In genomic region chr9:137672907-137673791, GRCh38 we compare ENCODE assay signal across 8 cellular contexts.
A peak's percentile ranks its signal among the peaks of the same experiment; 100 is the strongest.
DNase-seq lines count a peak whose midpoint lies in the region; ATAC-seq and TF ChIP-seq lines count a peak whose summit lies in the region.

No MANE protein-coding gene starts in this region.

- H3K27me3 Mint-ChIP-seq in nephron progenitor cell (ENCODE audit: low read depth, poor library complexity) = no peaks in the 10 kb centered on the region

- peak; percentile 87 for TF ChIP-seq CTCF in nephron progenitor cell (IDR thresholded peaks at IDR 0.05)

- peak; percentile 52 for ATAC-seq in GM18502 (IDR thresholded peaks at IDR 0.05; ENCODE audit: poor library complexity, unreplicated experiment)
- peak; percentile 80 for ATAC-seq in HG03108 (IDR thresholded peaks at IDR 0.05; ENCODE audit: unreplicated experiment)
- ATAC-seq in HG02870 (IDR thresholded peaks at IDR 0.05; ENCODE audit: unreplicated experiment) = no peak

- peak overlapping the region; percentile 88 for H3K27ac Mint-ChIP-seq in nephron progenitor cell

- H3K4me1 Mint-ChIP-seq in nephron progenitor cell = peaks cover 83% of the 10 kb centered on the region

- H3K9me3 Mint-ChIP-seq in nephron progenitor cell = no peaks in the 10 kb centered on the region

- H3K36me3 Mint-ChIP-seq in nephron progenitor cell (ENCODE audit: low read depth) = peaks cover 44% of the 10 kb centered on the region

- DNase-seq in Ammon's horn (ENCODE audit: low spot score) (peak; percentile 80), NCI-H2196 treated with DMSO at 0.1 percent for 48 hours (lab: John Stamatoyannopoulos, UW; ENCODE audit: unreplicated experiment) (peak; percentile 64), fibroblast of gingiva (ENCODE audit: low read depth) (peak; percentile 68), nephron progenitor cell (no peak)
- peak; percentile 27 for DNase-seq in activated CD4-positive, alpha-beta T cell treated with anti-CD3 and anti-CD28 coated beads, Interleukin-2, amount 50 U/mL, for 1 hour

- no peak overlapping the region for H3K4me3 Mint-ChIP-seq in nephron progenitor cell
